1 cellular context compared by ENCODE assay signal in the genomic region with DNA sequence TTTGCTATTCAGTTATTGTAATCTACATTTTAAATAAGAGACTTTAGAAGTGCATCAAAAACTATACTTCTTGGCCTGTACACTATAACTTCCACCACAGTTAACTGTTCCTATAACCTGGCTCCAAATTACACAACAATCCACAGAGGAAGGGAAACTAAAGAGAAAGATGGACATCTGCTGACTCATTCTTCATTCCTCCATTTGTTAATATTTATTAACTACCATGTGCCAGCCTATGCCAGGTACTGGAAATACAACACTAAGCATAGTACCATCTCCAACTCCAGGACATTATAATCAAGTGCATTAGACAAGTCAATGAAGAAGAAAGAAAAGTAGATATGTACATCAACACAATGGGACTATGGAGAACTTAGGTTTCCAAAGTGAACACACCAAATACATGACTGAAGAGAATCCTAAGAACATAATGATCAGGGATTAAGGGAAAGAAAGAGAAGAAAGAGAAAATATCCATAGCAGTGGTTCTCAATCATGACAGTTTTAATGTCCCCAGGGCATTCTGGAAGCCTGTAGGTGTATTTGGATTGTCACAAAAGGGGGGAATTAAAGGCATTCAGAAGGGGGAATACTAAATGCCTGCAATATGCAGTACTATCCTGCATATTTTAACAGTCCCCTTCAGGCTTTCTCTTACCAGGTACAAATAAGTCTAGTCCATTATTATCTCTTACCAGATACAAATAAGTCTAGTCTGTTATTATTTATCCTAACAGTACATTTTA.
TF ChIP-seq lines count a peak whose summit lies in the region.

No MANE protein-coding gene starts in this region.

TF ChIP-seq in HepG2, 621 proteins besides CTCF, POLR2A, EP300 and RAD21 (continued from another document):
- TF ChIP-seq GMEB2 (CRISPR knock-in tag; IDR thresholded peaks at IDR 0.05; ENCODE audit: low read depth) (no peak), NONO (IDR thresholded peaks at IDR 0.05) (no peak), NONO (CRISPR knock-in tag; conservative IDR thresholded peaks at IDR 0.05) (no peak), TRIM24 (CRISPR knock-in tag; IDR thresholded peaks at IDR 0.05) (no peak), KLF15 (CRISPR knock-in tag; IDR thresholded peaks at IDR 0.05; ENCODE audit: borderline replicate concordance) (no peak), ZNF879 (CRISPR knock-in tag; IDR thresholded peaks at IDR 0.05) (no peak), HES4 (CRISPR knock-in tag; IDR thresholded peaks at IDR 0.05; ENCODE audit: borderline replicate concordance) (no peak), YEATS4 (CRISPR knock-in tag; IDR thresholded peaks at IDR 0.05; ENCODE audit: borderline replicate concordance) (no peak), ZNF782 (CRISPR knock-in tag; IDR thresholded peaks at IDR 0.05; ENCODE audit: borderline replicate concordance) (no peak), ZNF17 (CRISPR knock-in tag; IDR thresholded peaks at IDR 0.05) (no peak), ARNTL (CRISPR knock-in tag; IDR thresholded peaks at IDR 0.05) (no peak), ZFP37 (CRISPR knock-in tag; IDR thresholded peaks at IDR 0.05; ENCODE audit: borderline replicate concordance) (no peak), KLF6 (CRISPR knock-in tag; IDR thresholded peaks at IDR 0.05) (no peak), MAFK (conservative IDR thresholded peaks at IDR 0.05 in 1 of 2, IDR thresholded peaks at IDR 0.05 in 1 of 2; ENCODE audit: low read length in 2 of 2) (peak in 1 of 2 experiments; percentile 7; a peak in 1 of 4 replicates), DNMT3B (CRISPR knock-in tag; conservative IDR thresholded peaks at IDR 0.05) (0 out of 2 replicates have a peak, but pooled peaks have one; percentile 28), CEBPB (IDR thresholded peaks at IDR 0.05; ENCODE audit: borderline replicate concordance, low read depth, low read length) (peak; percentile 5; the same call in 1 of the 2 replicates), HOXA9 (CRISPR knock-in tag; IDR thresholded peaks at IDR 0.05; ENCODE audit: borderline replicate concordance) (no peak), SYNCRIP (IDR thresholded peaks at IDR 0.05; ENCODE audit: insufficient read depth, low read depth, low read length) (no peak), NFE2L2 (IDR thresholded peaks at IDR 0.05; ENCODE audit: low read length) (peak; percentile 79), FIP1L1 (IDR thresholded peaks at IDR 0.05; ENCODE audit: borderline replicate concordance, insufficient read depth, low read depth, low read length) (no peak)
- TF ChIP-seq, protein P1, sequence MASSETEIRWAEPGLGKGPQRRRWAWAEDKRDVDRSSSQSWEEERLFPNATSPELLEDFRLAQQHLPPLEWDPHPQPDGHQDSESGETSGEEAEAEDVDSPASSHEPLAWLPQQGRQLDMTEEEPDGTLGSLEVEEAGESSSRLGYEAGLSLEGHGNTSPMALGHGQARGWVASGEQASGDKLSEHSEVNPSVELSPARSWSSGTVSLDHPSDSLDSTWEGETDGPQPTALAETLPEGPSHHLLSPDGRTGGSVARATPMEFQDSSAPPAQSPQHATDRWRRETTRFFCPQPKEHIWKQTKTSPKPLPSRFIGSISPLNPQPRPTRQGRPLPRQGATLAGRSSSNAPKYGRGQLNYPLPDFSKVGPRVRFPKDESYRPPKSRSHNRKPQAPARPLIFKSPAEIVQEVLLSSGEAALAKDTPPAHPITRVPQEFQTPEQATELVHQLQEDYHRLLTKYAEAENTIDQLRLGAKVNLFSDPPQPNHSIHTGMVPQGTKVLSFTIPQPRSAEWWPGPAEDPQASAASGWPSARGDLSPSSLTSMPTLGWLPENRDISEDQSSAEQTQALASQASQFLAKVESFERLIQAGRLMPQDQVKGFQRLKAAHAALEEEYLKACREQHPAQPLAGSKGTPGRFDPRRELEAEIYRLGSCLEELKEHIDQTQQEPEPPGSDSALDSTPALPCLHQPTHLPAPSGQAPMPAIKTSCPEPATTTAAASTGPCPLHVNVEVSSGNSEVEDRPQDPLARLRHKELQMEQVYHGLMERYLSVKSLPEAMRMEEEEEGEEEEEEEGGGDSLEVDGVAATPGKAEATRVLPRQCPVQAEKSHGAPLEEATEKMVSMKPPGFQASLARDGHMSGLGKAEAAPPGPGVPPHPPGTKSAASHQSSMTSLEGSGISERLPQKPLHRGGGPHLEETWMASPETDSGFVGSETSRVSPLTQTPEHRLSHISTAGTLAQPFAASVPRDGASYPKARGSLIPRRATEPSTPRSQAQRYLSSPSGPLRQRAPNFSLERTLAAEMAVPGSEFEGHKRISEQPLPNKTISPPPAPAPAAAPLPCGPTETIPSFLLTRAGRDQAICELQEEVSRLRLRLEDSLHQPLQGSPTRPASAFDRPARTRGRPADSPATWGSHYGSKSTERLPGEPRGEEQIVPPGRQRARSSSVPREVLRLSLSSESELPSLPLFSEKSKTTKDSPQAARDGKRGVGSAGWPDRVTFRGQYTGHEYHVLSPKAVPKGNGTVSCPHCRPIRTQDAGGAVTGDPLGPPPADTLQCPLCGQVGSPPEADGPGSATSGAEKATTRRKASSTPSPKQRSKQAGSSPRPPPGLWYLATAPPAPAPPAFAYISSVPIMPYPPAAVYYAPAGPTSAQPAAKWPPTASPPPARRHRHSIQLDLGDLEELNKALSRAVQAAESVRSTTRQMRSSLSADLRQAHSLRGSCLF (CRISPR knock-in tag; IDR thresholded peaks at IDR 0.05; ENCODE audit: borderline replicate concordance) = no peak
- TF ChIP-seq, protein P2, sequence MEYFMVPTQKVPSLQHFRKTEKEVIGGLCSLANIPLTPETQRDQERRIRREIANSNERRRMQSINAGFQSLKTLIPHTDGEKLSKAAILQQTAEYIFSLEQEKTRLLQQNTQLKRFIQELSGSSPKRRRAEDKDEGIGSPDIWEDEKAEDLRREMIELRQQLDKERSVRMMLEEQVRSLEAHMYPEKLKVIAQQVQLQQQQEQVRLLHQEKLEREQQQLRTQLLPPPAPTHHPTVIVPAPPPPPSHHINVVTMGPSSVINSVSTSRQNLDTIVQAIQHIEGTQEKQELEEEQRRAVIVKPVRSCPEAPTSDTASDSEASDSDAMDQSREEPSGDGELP (IDR thresholded peaks at IDR 0.05; ENCODE audit: borderline replicate concordance, low read depth) = no peak
- TF ChIP-seq, protein P3, sequence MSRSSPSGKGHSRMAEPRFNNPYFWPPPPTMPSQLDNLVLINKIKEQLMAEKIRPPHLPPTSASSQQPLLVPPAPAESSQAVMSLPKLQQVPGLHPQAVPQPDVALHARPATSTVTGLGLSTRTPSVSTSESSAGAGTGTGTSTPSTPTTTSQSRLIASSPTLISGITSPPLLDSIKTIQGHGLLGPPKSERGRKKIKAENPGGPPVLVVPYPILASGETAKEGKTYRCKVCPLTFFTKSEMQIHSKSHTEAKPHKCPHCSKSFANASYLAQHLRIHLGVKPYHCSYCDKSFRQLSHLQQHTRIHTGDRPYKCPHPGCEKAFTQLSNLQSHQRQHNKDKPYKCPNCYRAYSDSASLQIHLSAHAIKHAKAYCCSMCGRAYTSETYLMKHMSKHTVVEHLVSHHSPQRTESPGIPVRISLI (CRISPR knock-in tag; IDR thresholded peaks at IDR 0.05; ENCODE audit: borderline replicate concordance) = no peak
- TF ChIP-seq, protein P4, sequence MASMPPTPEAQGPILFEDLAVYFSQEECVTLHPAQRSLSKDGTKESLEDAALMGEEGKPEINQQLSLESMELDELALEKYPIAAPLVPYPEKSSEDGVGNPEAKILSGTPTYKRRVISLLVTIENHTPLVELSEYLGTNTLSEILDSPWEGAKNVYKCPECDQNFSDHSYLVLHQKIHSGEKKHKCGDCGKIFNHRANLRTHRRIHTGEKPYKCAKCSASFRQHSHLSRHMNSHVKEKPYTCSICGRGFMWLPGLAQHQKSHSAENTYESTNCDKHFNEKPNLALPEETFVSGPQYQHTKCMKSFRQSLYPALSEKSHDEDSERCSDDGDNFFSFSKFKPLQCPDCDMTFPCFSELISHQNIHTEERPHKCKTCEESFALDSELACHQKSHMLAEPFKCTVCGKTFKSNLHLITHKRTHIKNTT (CRISPR knock-in tag; IDR thresholded peaks at IDR 0.05) = no peak
- TF ChIP-seq, protein P5, sequence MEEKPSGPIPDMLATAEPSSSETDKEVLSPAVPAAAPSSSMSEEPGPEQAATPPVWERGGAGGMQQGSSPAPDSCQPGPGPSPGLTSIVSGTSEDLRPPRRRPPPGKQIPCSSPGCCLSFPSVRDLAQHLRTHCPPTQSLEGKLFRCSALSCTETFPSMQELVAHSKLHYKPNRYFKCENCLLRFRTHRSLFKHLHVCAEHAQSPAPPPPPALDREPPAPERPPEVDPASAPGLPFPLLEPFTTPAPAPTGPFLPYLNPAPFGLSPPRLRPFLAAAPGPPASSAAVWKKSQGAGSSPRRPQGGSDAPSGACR (CRISPR knock-in tag; IDR thresholded peaks at IDR 0.05) = no peak
